In the genomic region with DNA sequence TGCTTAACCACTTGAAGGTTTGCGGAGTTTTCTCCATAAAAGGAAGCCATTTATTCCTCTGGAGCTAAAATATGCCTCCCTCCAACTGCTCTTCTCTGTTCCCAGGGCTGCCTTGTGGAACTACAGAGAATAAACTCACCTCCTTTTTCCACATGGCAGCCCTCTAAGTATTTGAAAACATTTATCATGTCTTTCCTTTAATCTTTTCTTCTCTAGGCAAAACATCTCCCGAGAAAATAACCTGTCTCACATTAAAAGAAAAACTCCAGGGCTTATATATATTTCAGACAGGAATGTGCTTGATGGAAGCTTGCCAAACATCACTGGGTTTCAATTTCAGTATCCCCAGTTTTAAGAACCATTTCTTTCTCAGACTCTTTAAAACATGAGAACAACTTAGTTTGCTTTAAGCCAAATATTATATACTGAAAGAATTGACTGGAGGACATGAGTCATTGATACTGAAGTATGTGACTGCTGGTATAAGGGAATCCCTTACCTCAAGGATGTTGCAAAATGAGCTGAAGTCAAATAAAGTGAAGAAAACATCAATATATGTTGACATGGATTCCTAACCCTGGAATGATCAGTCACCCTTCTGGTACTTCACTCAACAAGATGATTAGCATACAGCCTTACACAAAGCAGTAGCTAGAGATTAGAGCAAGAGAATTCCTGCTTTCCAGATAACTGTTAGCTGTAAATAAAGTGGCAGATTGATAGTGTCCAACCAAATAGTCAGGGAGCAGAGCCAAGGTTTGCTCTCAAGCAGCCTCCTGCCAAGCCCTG, we compare ENCODE assay signal across 13 cellular contexts.
DNase-seq lines count a peak whose midpoint lies in the region; ATAC-seq and TF ChIP-seq lines count a peak whose summit lies in the region.
"Had no signal": no experiment of that assay in that cellular context is flagged by ENCODE, and none has a peak within 500 bp of the region (broad histone marks: within the 10 kb centered on the region; RNA-seq: fewer than 3 reads in every experiment).

No MANE protein-coding gene starts in this region.

- no peaks in the 10 kb centered on the region for H3K4me1 Mint-ChIP-seq in activated CD8-positive, alpha-beta T cell treated with anti-CD3 and anti-CD28 coated beads, Interleukin-2, amount 10 ng/mL, durations not matched to agents 7 days and 5 days (ENCODE audit: low read depth)

- no peak overlapping the region for H3K4me3 ChIP-seq in retinal pigment epithelial cell (ENCODE audit: low read length)
- H3K4me3 ChIP-seq: SJCRH30 had no signal

- H3K36me3 Mint-ChIP-seq in activated CD8-positive, alpha-beta T cell treated with anti-CD3 and anti-CD28 coated beads, Interleukin-2, amount 10 ng/mL, durations not matched to agents 7 days and 5 days (ENCODE audit: low read depth), result no peaks in the 10 kb centered on the region

- no peak overlapping the region for H3K4me3 Mint-ChIP-seq in activated CD8-positive, alpha-beta T cell treated with anti-CD3 and anti-CD28 coated beads, Interleukin-2, amount 10 ng/mL, durations not matched to agents 7 days and 5 days
- H3K4me3 Mint-ChIP-seq: stimulated activated naive CD8-positive, alpha-beta T cell treated with anti-CD3 and anti-CD28 coated beads, Interleukin-15, Interleukin-2, amounts not matched to agents 100 ng/mL and 50 ng/mL, for 24 hours had no signal

- POLR2A ChIA-PET in activated CD8-positive, alpha-beta T cell treated with anti-CD3 and anti-CD28 coated beads, Interleukin-2, amount 10 ng/mL, durations not matched to agents 7 days and 5 days (lab: Charles Lee), result no interaction called here

- DNase-seq in HCEC 1CT, result peak; percentile 78
- peak; percentile 52 for DNase-seq in fibroblast of the conjunctiva (ENCODE audit: low read depth)
- peak; percentile 58 for DNase-seq in retinal pigment epithelial cell (ENCODE audit: low read depth)
- DNase-seq in activated CD8-positive, alpha-beta T cell treated with anti-CD3 and anti-CD28 coated beads, Interleukin-2, amount 10 ng/mL, durations not matched to agents 7 days and 5 days, result no peak
- no peak for DNase-seq in NCI-H187 treated with DMSO at 0.1 percent for 48 hours (lab: John Stamatoyannopoulos, UW)
- DNase-seq in NCI-H510A treated with DMSO at 0.1 percent for 48 hours (lab: John Stamatoyannopoulos, UW), result no peak
- DNase-seq: activated gamma-delta T cell, erythroblast, NCI-H2081, SJCRH30 had no signal

- H3K27me3 Mint-ChIP-seq in activated CD8-positive, alpha-beta T cell treated with anti-CD3 and anti-CD28 coated beads, Interleukin-2, amount 10 ng/mL, durations not matched to agents 7 days and 5 days (ENCODE audit: low read depth), result peaks cover 25% of the 10 kb centered on the region

- peaks cover 9% of the 10 kb centered on the region for H3K9me3 Mint-ChIP-seq in activated CD8-positive, alpha-beta T cell treated with anti-CD3 and anti-CD28 coated beads, Interleukin-2, amount 10 ng/mL, durations not matched to agents 7 days and 5 days (ENCODE audit: insufficient read depth)

- no peak for TF ChIP-seq CTCF in retinal pigment epithelial cell (conservative IDR thresholded peaks at IDR 0.05; ENCODE audit: low read depth, low read length)

- H3K27ac Mint-ChIP-seq in activated CD8-positive, alpha-beta T cell treated with anti-CD3 and anti-CD28 coated beads, Interleukin-2, amount 10 ng/mL, durations not matched to agents 7 days and 5 days, result no peak overlapping the region
- H3K27ac Mint-ChIP-seq: stimulated activated naive CD8-positive, alpha-beta T cell treated with anti-CD3 and anti-CD28 coated beads, Interleukin-15, Interleukin-2, amounts not matched to agents 100 ng/mL and 50 ng/mL, for 24 hours had no signal

- ATAC-seq in SK-N-SH treated with all-trans-retinoic acid at 6 μM for 48 hours (peak; percentile 88), HG03439 (IDR thresholded peaks at IDR 0.05; ENCODE audit: unreplicated experiment) (no peak)
- ATAC-seq in activated CD8-positive, alpha-beta T cell treated with anti-CD3 and anti-CD28 coated beads, Interleukin-2, amount 10 ng/mL, durations not matched to agents 7 days and 5 days, result no peak

- CTCF ChIA-PET in activated CD8-positive, alpha-beta T cell treated with anti-CD3 and anti-CD28 coated beads, Interleukin-2, amount 10 ng/mL, durations not matched to agents 7 days and 5 days (lab: Charles Lee), result interaction anchor here (1.8 kb wide), 1 partner anchor 425 kb away, joined by 5 read pairs; no protein-coding TSS in a partner anchor

TF ChIP-seq in SK-N-SH treated with all-trans-retinoic acid at 6 μM for 48 hours, 23 proteins besides CTCF, POLR2A, EP300 and RAD21:
- TF ChIP-seq SNAI2 (CRISPR knock-in tag; IDR thresholded peaks at IDR 0.05) (no peak), ISL1 (CRISPR knock-in tag; IDR thresholded peaks at IDR 0.05) (peak; percentile 81), ZFP3 (CRISPR knock-in tag; IDR thresholded peaks at IDR 0.05) (no peak), ZNF70 (CRISPR knock-in tag; IDR thresholded peaks at IDR 0.05) (peak; percentile 62)
TF ChIP-seq in SK-N-SH treated with all-trans-retinoic acid at 6 μM for 48 hours: peak in this region for 2.

Comparison
In these comparisons a context has a peak if more than half of its experiments do, and no peak if none do; other contexts are left out.
1. DNase-seq: peak in HCEC 1CT (single experiment), fibroblast of the conjunctiva (single experiment) and retinal pigment epithelial cell (single experiment); none in activated CD8-positive, alpha-beta T cell treated with anti-CD3 and anti-CD28 coated beads, Interleukin-2, amount 10 ng/mL, durations not matched to agents 7 days and 5 days (single experiment), NCI-H187 treated with DMSO at 0.1 percent for 48 hours (single experiment) and NCI-H510A treated with DMSO at 0.1 percent for 48 hours (single experiment).